ENCODE assay signal across 1 cellular context in genomic region chr18:3891245-3891644, GRCh38.
TF ChIP-seq lines count a peak whose summit lies in the region.

No MANE protein-coding gene starts in this region.

TF ChIP-seq in GM23338, 12 proteins besides CTCF, POLR2A, EP300 and RAD21 (continued from another document):
- no peak for TF ChIP-seq REST (IDR thresholded peaks at IDR 0.05; ENCODE audit: unreplicated experiment)
- TF ChIP-seq ZNF462 (CRISPR knock-in tag; IDR thresholded peaks at IDR 0.05): no peak
- TF ChIP-seq ZNF114 (CRISPR knock-in tag; IDR thresholded peaks at IDR 0.05): no peak
